ENCODE assay signal across 24 cellular contexts in the genomic region with DNA sequence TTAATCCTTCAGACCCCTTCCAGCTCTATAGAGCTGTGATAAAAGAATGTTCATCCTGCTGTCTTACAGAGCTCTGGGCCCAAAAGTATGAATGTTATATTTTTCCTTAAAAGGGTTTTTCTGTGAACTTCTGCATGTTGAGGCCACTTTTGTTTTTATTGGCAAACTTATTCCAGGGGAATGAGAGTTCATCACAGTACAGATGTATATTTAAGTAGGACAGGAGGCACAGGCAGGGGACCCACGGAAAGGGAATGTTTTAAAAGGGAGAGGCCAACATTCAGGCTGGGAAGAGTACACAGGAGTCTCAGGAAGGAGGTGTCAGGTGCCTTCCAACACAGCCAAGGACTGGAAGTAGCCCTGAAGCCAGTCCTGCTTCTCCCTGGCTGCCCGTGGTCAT.
"Had no signal": no experiment of that assay in that cellular context is flagged by ENCODE, and none has a peak within 500 bp of the region (broad histone marks: within the 10 kb centered on the region; RNA-seq: fewer than 3 reads in every experiment).

No MANE protein-coding gene starts in this region.

- H3K27me3 ChIP-seq: colonic mucosa, gastrocnemius medialis, neutrophil, tibial nerve, uterus had no signal

- H3K36me3 Mint-ChIP-seq: natural killer cell; stimulated activated naive B cell treated with anti-CD40 and anti-IgM and Interleukin-4, amounts not matched to agents 10 μg/mL and 1 μg/mL and 100 μg/mL, for 72 hours had no signal

- H3K36me3 ChIP-seq: colonic mucosa, gastrocnemius medialis, left lung, neutrophil, spleen, thoracic aorta, upper lobe of right lung, uterus had no signal

- H3K27me3 Mint-ChIP-seq: progenitor cell of endocrine pancreas had no signal

- H3K9ac ChIP-seq: parathyroid adenoma had no signal

- H3K9me3 Mint-ChIP-seq: natural killer cell, neural crest cell had no signal

- H3K4me3 ChIP-seq: colonic mucosa, gastrocnemius medialis, left lung, spleen, thoracic aorta, tibial nerve, upper lobe of right lung, uterus had no signal

- H3K4me3 Mint-ChIP-seq: dendritic cell treated with granulocyte-macrophage colony-stimulating factor and Interleukin-4, amounts not matched to agents 40 ng/mL and 50 ng/mL, for 4 days; endodermal cell; natural killer cell; neural crest cell; stimulated activated naive B cell treated with anti-CD40 and anti-IgM and Interleukin-4, amounts not matched to agents 10 μg/mL and 1 μg/mL and 100 μg/mL, for 72 hours; stimulated activated naive CD8-positive, alpha-beta T cell treated with anti-CD3 and anti-CD28 coated beads, Interleukin-15, Interleukin-2, amounts not matched to agents 100 ng/mL and 50 ng/mL, for 24 hours had no signal

- H3K27ac Mint-ChIP-seq: dendritic cell treated with granulocyte-macrophage colony-stimulating factor and Interleukin-4, amounts not matched to agents 40 ng/mL and 50 ng/mL, for 4 days; endodermal cell; natural killer cell; progenitor cell of endocrine pancreas; stimulated activated naive B cell treated with anti-CD40 and anti-IgM and Interleukin-4, amounts not matched to agents 10 μg/mL and 1 μg/mL and 100 μg/mL, for 72 hours; stimulated activated naive CD8-positive, alpha-beta T cell treated with anti-CD3 and anti-CD28 coated beads, Interleukin-15, Interleukin-2, amounts not matched to agents 100 ng/mL and 50 ng/mL, for 24 hours had no signal

- H3K9me3 ChIP-seq: colonic mucosa, gastrocnemius medialis, neutrophil, thoracic aorta, upper lobe of right lung, uterus had no signal

- DNase-seq: cerebellar nuclear complex; colonic mucosa; effector CD8-positive, alpha-beta T cell; endodermal cell; gastrocnemius medialis; head of caudate nucleus; kidney; left lung; natural killer cell; spleen; stimulated activated CD4-positive, alpha-beta T cell treated with anti-CD3 and anti-CD28 coated beads, Interleukin-2, amount 100 ng/mL, for 48 hours; stimulated activated naive B cell treated with anti-CD40 and anti-IgM and Interleukin-4, amounts not matched to agents 10 μg/mL and 1 μg/mL and 100 μg/mL, for 72 hours; upper lobe of right lung; uterus had no signal

- H3K4me1 ChIP-seq: colonic mucosa, gastrocnemius medialis, left lung, parathyroid adenoma, spleen, upper lobe of right lung, uterus had no signal

- H3K4me1 Mint-ChIP-seq: natural killer cell; neural crest cell; stimulated activated naive B cell treated with anti-CD40 and anti-IgM and Interleukin-4, amounts not matched to agents 10 μg/mL and 1 μg/mL and 100 μg/mL, for 72 hours had no signal

- ATAC-seq: esophagus mucosa; gastrocnemius medialis; left lung; natural killer cell; sciatic nerve; stimulated activated naive B cell treated with anti-CD40 and anti-IgM and Interleukin-4, amounts not matched to agents 10 μg/mL and 1 μg/mL and 100 μg/mL, for 72 hours; upper lobe of right lung had no signal
